15 cellular contexts compared by ENCODE assay signal in the genomic region with DNA sequence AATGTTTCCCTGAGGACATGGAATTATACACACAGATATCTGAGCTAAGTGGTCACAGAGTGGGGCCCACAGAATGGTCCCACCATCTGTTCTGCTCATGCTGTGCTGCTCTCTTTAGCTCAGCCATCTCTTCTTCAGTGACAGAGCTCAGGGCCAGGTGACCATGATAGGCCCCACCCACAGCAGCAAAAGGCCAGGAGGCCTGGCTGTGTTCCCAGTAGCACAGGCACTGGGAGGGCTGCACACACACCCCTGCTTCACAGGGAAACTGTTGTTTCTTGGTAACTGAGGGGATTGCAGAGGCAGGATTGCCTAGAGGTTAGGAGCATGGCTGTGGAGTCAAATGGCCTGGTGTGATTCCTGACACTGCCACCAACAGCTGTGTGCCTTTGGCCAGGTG. TPM values are rescaled to one million over a fixed set of nuclear protein-coding genes. Genes with fewer than 3 reads are reported as not detected.
DNase-seq lines count a peak whose midpoint lies in the region; ATAC-seq and TF ChIP-seq lines count a peak whose summit lies in the region.
"Had no signal": no experiment of that assay in that cellular context is flagged by ENCODE, and none has a peak within 500 bp of the region (broad histone marks: within the 10 kb centered on the region; RNA-seq: fewer than 3 reads in every experiment).

No MANE protein-coding gene starts in this region.

- TF ChIP-seq POLR2A in esophagus muscularis mucosa (IDR thresholded peaks at IDR 0.05; ENCODE audit: low read depth) = no peak

- no peaks in the 10 kb centered on the region for H3K27me3 ChIP-seq in esophagus muscularis mucosa

- H3K27ac Mint-ChIP-seq in endothelial cell (ENCODE audit: unreplicated experiment) = no peak overlapping the region
- H3K27ac Mint-ChIP-seq: activated T-helper 2 cell treated with anti-CD3 and anti-CD28 coated beads, Interferon-gamma antibody, Interleukin-2, Interleukin-4, amounts not matched to agents 10 μg/mL and 5 μg/mL and 100 μg/mL, durations not matched to agents 14 hours and 24 hours and 36 hours; T-helper 1 cell treated with Interleukin-12 subunit alpha and Interleukin-12 subunit beta and Interleukin-4 antibody, amounts not matched to agents 30 μg/mL and 1 μg/mL, for 36 hours had no signal

- H3K9me3 Mint-ChIP-seq in endothelial cell (ENCODE audit: unreplicated experiment) = no peaks in the 10 kb centered on the region

- TF ChIP-seq CTCF in esophagus muscularis mucosa (IDR thresholded peaks at IDR 0.05) = no peak
- no peak for TF ChIP-seq CTCF in endothelial cell (IDR thresholded peaks at IDR 0.05; ENCODE audit: unreplicated experiment)

- no peaks in the 10 kb centered on the region for H3K36me3 ChIP-seq in esophagus muscularis mucosa

- H3K27me3 Mint-ChIP-seq in endothelial cell (ENCODE audit: unreplicated experiment) = no peaks in the 10 kb centered on the region

- TF ChIP-seq EP300 in esophagus muscularis mucosa (IDR thresholded peaks at IDR 0.05) = no peak

- ATAC-seq in HG03571 (IDR thresholded peaks at IDR 0.05; ENCODE audit: unreplicated experiment) = no peak

- intact Hi-C loops in esophagus muscularis mucosa (cut with DNase I) = no loop called here

- H3K4me3 Mint-ChIP-seq in endothelial cell (ENCODE audit: unreplicated experiment) = no peak overlapping the region
- H3K4me3 Mint-ChIP-seq: neural crest cell; T-helper 1 cell treated with Interleukin-12 subunit alpha and Interleukin-12 subunit beta and Interleukin-4 antibody, amounts not matched to agents 30 μg/mL and 1 μg/mL, for 36 hours had no signal

- DNase-seq in DMS 273 treated with DMSO at 0.1 percent for 48 hours (lab: John Stamatoyannopoulos, UW) = peak; percentile 60
- peak; percentile 18 for DNase-seq in NCI-H146 treated with DMSO at 0.1 percent for 48 hours (lab: John Stamatoyannopoulos, UW; ENCODE audit: unreplicated experiment)
- DNase-seq in RPMI8226 = peak; percentile 82
- peak; percentile 25 for DNase-seq in left kidney (ENCODE audit: low read depth, low spot score)
- no peak for DNase-seq in hippocampal formation (lab: John Stamatoyannopoulos, UW)
- no peak for DNase-seq in esophagus muscularis mucosa (ENCODE audit: extremely low spot score)
- no peak for DNase-seq in endothelial cell (ENCODE audit: low spot score)
- DNase-seq: activated CD4-positive, alpha-beta T cell treated with anti-CD3 and anti-CD28 coated beads, Interleukin-2, amount 50 U/mL, for 1 hour had no signal

- no peak overlapping the region for H3K27ac ChIP-seq in esophagus muscularis mucosa (replicated peaks in 1 of 4)
- H3K27ac ChIP-seq: HL-60 had no signal

- no peaks in the 10 kb centered on the region for H3K4me1 ChIP-seq in esophagus muscularis mucosa

- H3K4me1 Mint-ChIP-seq in endothelial cell (ENCODE audit: unreplicated experiment) = peaks cover 9% of the 10 kb centered on the region

- H3K4me3 ChIP-seq in esophagus muscularis mucosa = no peak overlapping the region

- no peaks in the 10 kb centered on the region for H3K36me3 Mint-ChIP-seq in endothelial cell (ENCODE audit: low read depth, unreplicated experiment)

- H3K9me3 ChIP-seq in esophagus muscularis mucosa = peaks cover 0 to 1% (median 0%) of the 10 kb centered on the region in 4 donors

RNA-seq across cellular contexts. Expression of a gene that starts 4.8 kb away (rescaled TPM):
- total RNA-seq in esophagus muscularis mucosa (under 1 TPM in 1 of 4 donors, not detected in 3; 0.65 TPM), endothelial cell (ENCODE audit: unreplicated experiment) (not detected)
- total RNA-seq: activated T-helper 2 cell treated with anti-CD3 and anti-CD28 coated beads, Interferon-gamma antibody, Interleukin-2, Interleukin-4, amounts not matched to agents 10 μg/mL and 5 μg/mL and 100 μg/mL, durations not matched to agents 14 hours and 24 hours and 36 hours; lower leg skin had no signal

RNA-seq across cellular contexts. Expression of a gene that starts 33.7 kb away (rescaled TPM):
- total RNA-seq in esophagus muscularis mucosa (not detected), endothelial cell (ENCODE audit: unreplicated experiment) (not detected)
- total RNA-seq: activated T-helper 2 cell treated with anti-CD3 and anti-CD28 coated beads, Interferon-gamma antibody, Interleukin-2, Interleukin-4, amounts not matched to agents 10 μg/mL and 5 μg/mL and 100 μg/mL, durations not matched to agents 14 hours and 24 hours and 36 hours; lower leg skin; neural crest cell; temporal lobe had no signal

Comparison
In these comparisons a context has a peak if more than half of its experiments do, and no peak if none do; other contexts are left out.
1. DNase-seq: peak in DMS 273 treated with DMSO at 0.1 percent for 48 hours (single experiment), NCI-H146 treated with DMSO at 0.1 percent for 48 hours (single experiment), RPMI8226 (single experiment) and left kidney (single experiment); none in hippocampal formation (0 of 2), esophagus muscularis mucosa (single experiment) and endothelial cell (single experiment).